In genomic region chrX:154436597-154437397, GRCh38 we compare ENCODE assay signal across 8 cellular contexts. TPM values are rescaled to one million over a fixed set of nuclear protein-coding genes. Genes with fewer than 3 reads are reported as not detected.
DNase-seq lines count a peak whose midpoint lies in the region; ATAC-seq and TF ChIP-seq lines count a peak whose summit lies in the region.

TSS of gene GDI1 (plus strand) at chrX:154437154. CDS start at chrX:154437255, 101 bp downstream.

- H3K9me3 Mint-ChIP-seq in activated CD4-positive, alpha-beta T cell treated with anti-CD3 and anti-CD28 coated beads, Interleukin-2, amount 10 ng/mL, durations not matched to agents 7 days and 5 days: no peaks in the 10 kb centered on the region

- H3K4me3 ChIP-seq in AG04450 (ENCODE audit: low read depth, low read length) (peak within 1 kb of the TSS; percentile 76), lower lobe of right lung (peak within 1 kb of the TSS; percentile 79)

- intact Hi-C loops in lower lobe of right lung (cut with DNase I): no loop called here

- H3K36me3 Mint-ChIP-seq in activated CD4-positive, alpha-beta T cell treated with anti-CD3 and anti-CD28 coated beads, Interleukin-2, amount 10 ng/mL, durations not matched to agents 7 days and 5 days (ENCODE audit: low read depth): peaks cover 22% of the 10 kb centered on the region

- H3K27me3 ChIP-seq in AG04450 (ENCODE audit: control insufficient read depth, insufficient read depth, low read length): no peaks in the 10 kb centered on the region
- H3K27me3 ChIP-seq in lower lobe of right lung (ENCODE audit: low read depth): no peaks in the 10 kb centered on the region

- peaks cover 25% of the 10 kb centered on the region for H3K4me1 Mint-ChIP-seq in activated CD4-positive, alpha-beta T cell treated with anti-CD3 and anti-CD28 coated beads, Interleukin-2, amount 10 ng/mL, durations not matched to agents 7 days and 5 days

- H3K27me3 Mint-ChIP-seq in activated CD4-positive, alpha-beta T cell treated with anti-CD3 and anti-CD28 coated beads, Interleukin-2, amount 10 ng/mL, durations not matched to agents 7 days and 5 days: no peaks in the 10 kb centered on the region

- H3K36me3 ChIP-seq in lower lobe of right lung: peaks cover 59% of the 10 kb centered on the region

- peak within 1 kb of the TSS; percentile 87 for H3K27ac Mint-ChIP-seq in activated CD4-positive, alpha-beta T cell treated with anti-CD3 and anti-CD28 coated beads, Interleukin-2, amount 10 ng/mL, durations not matched to agents 7 days and 5 days

- peak; percentile 76 to 83 for ATAC-seq in lower lobe of right lung

- TF ChIP-seq CTCF in AG04450 (IDR thresholded peaks at IDR 0.05; ENCODE audit: low read depth, low read length) (no peak), lower lobe of right lung (IDR thresholded peaks at IDR 0.05) (no peak)

- CTCF ChIA-PET in AG04450 (lab: Charles Lee): no interaction called here
- CTCF ChIA-PET in activated CD4-positive, alpha-beta T cell treated with anti-CD3 and anti-CD28 coated beads, Interleukin-2, amount 10 ng/mL, durations not matched to agents 7 days and 5 days (lab: Charles Lee): no interaction called here

- POLR2A ChIA-PET in AG04450 (lab: Yijun Ruan, JAX): no interaction called here
- POLR2A ChIA-PET in activated CD4-positive, alpha-beta T cell treated with anti-CD3 and anti-CD28 coated beads, Interleukin-2, amount 10 ng/mL, durations not matched to agents 7 days and 5 days (lab: Charles Lee): no interaction called here

- DNase-seq in AG04450 (ENCODE audit: low read depth, low spot score) (no peak), NCI-H1930 (lab: John Stamatoyannopoulos, UW) (peak; percentile 21 to 57), ecto neural progenitor cell (ENCODE audit: low spot score) (peak; percentile 71), lower lobe of right lung (peak; percentile 71), 8988T (no peak)
- DNase-seq in activated CD4-positive, alpha-beta T cell treated with anti-CD3 and anti-CD28 coated beads, Interleukin-2, amount 10 ng/mL, durations not matched to agents 7 days and 5 days: peak; percentile 52
- peak; percentile 71 for DNase-seq in stimulated activated CD8-positive, alpha-beta memory T cell treated with anti-CD3 and anti-CD28 coated beads, Interleukin-4, amount 100 ng/mL, for 48 hours

- H3K4me3 Mint-ChIP-seq in activated CD4-positive, alpha-beta T cell treated with anti-CD3 and anti-CD28 coated beads, Interleukin-2, amount 10 ng/mL, durations not matched to agents 7 days and 5 days: peak within 1 kb of the TSS; percentile 81

- H3K9me3 ChIP-seq in AG04450 (ENCODE audit: control insufficient read depth, insufficient read depth, low read length) (no peaks in the 10 kb centered on the region), lower lobe of right lung (no peaks in the 10 kb centered on the region)

- peaks cover 12% of the 10 kb centered on the region for H3K4me1 ChIP-seq in lower lobe of right lung

- no peak within 1 kb of the TSS for H3K27ac ChIP-seq in AG04450 (ENCODE audit: low read depth, low read length)
- H3K27ac ChIP-seq in lower lobe of right lung: peak within 1 kb of the TSS; percentile 81

- peak; percentile 44 for TF ChIP-seq POLR2A in GM19193 (IDR thresholded peaks at IDR 0.05; ENCODE audit: extremely low read depth, insufficient read depth, insufficient read length)

RNA-seq across cellular contexts. Expression of gene GDI1, which starts in this region (rescaled TPM):
- polyA plus RNA-seq in AG04450 (2011; rRNA removed): 149 and 154 TPM in 2 replicates
- polyA minus RNA-seq in AG04450 (2011; rRNA and poly(A)+ RNA removed): 123 and 149 TPM in 2 replicates
- total RNA-seq in activated CD4-positive, alpha-beta T cell treated with anti-CD3 and anti-CD28 coated beads, Interleukin-2, amount 10 ng/mL, durations not matched to agents 7 days and 5 days: 100 to 1,000 TPM; 118 to 123 TPM
- 111 TPM for total RNA-seq in lower lobe of right lung

Comparison
In these comparisons a context has a peak if more than half of its experiments do, and no peak if none do; other contexts are left out.
1. DNase-seq: peak in NCI-H1930 (2 of 2), activated CD4-positive, alpha-beta T cell treated with anti-CD3 and anti-CD28 coated beads, Interleukin-2, amount 10 ng/mL, durations not matched to agents 7 days and 5 days (single experiment), ecto neural progenitor cell (single experiment), lower lobe of right lung (single experiment) and stimulated activated CD8-positive, alpha-beta memory T cell treated with anti-CD3 and anti-CD28 coated beads, Interleukin-4, amount 100 ng/mL, for 48 hours (single experiment); none in AG04450 (single experiment) and 8988T (single experiment).